ENCODE assay signal across 24 cellular contexts in genomic region chr10:58721781-58722180, GRCh38.
"Had no signal": no experiment of that assay in that cellular context is flagged by ENCODE, and none has a peak within 500 bp of the region (broad histone marks: within the 10 kb centered on the region; RNA-seq: fewer than 3 reads in every experiment).

No MANE protein-coding gene starts in this region.

- H3K9ac ChIP-seq: neural progenitor cell, parathyroid adenoma had no signal

- H3K4me1 ChIP-seq: neural progenitor cell, parathyroid adenoma, spleen, testis, tibial nerve, upper lobe of right lung, vagina had no signal

- H3K4me2 ChIP-seq: neural progenitor cell had no signal

- H3K79me2 ChIP-seq: parathyroid adenoma had no signal

- H3K4me3 Mint-ChIP-seq: naive thymus-derived CD8-positive, alpha-beta T cell; neural progenitor cell; stimulated activated memory B cell treated with anti-CD40 and anti-IgM and Interleukin-4, amounts not matched to agents 10 μg/mL and 1 μg/mL and 100 μg/mL, for 72 hours; stimulated activated naive CD8-positive, alpha-beta T cell treated with anti-CD3 and anti-CD28 coated beads, Interleukin-15, amount 100 ng/mL, for 72 hours had no signal

- H3K4me1 Mint-ChIP-seq: naive thymus-derived CD8-positive, alpha-beta T cell; neural progenitor cell; stimulated activated memory B cell treated with anti-CD40 and anti-IgM and Interleukin-4, amounts not matched to agents 10 μg/mL and 1 μg/mL and 100 μg/mL, for 72 hours; stimulated activated naive CD8-positive, alpha-beta T cell treated with anti-CD3 and anti-CD28 coated beads, Interleukin-15, amount 100 ng/mL, for 72 hours had no signal

- H3K9me3 ChIP-seq: gastrocnemius medialis, mucosa of descending colon, psoas muscle, spleen, testis, tibial nerve, upper lobe of right lung, vagina had no signal

- H3K27me3 ChIP-seq: gastrocnemius medialis, neural progenitor cell, right lobe of liver, spleen, testis, tibial nerve, upper lobe of right lung, vagina had no signal

- H3K27ac Mint-ChIP-seq: naive thymus-derived CD8-positive, alpha-beta T cell; neural progenitor cell; stimulated activated memory B cell treated with anti-CD40 and anti-IgM and Interleukin-4, amounts not matched to agents 10 μg/mL and 1 μg/mL and 100 μg/mL, for 72 hours; stimulated activated naive CD8-positive, alpha-beta T cell treated with anti-CD3 and anti-CD28 coated beads, Interleukin-15, amount 100 ng/mL, for 72 hours had no signal

- H3K36me3 ChIP-seq: gastrocnemius medialis, neural progenitor cell, right lobe of liver, spleen, tibial nerve, upper lobe of right lung, vagina had no signal

- DNase-seq: effector memory CD4-positive, alpha-beta T cell; gastrocnemius medialis; glutamatergic neuron; islet precursor cell; mammary epithelial cell; mucosa of descending colon; naive thymus-derived CD8-positive, alpha-beta T cell; nucleus accumbens; psoas muscle; retina; right lobe of liver; spleen; stimulated activated CD4-positive, alpha-beta T cell treated with anti-CD3 and anti-CD28 coated beads, Interleukin-15, amount 100 ng/mL, for 24 hours; stimulated activated CD4-positive, alpha-beta T cell treated with anti-CD3 and anti-CD28 coated beads, Interleukin-1b, Interleukin-23, amount 100 ng/mL, for 48 hours; stimulated activated CD4-positive, alpha-beta T cell treated with anti-CD3 and anti-CD28 coated beads, Interleukin-4, amount 100 ng/mL, for 24 hours; stimulated activated naive CD8-positive, alpha-beta T cell treated with anti-CD3 and anti-CD28 coated beads, Interleukin-15, amount 100 ng/mL, for 72 hours; testis; upper lobe of right lung had no signal

- H3K27ac ChIP-seq: neural progenitor cell, parathyroid adenoma, psoas muscle, right lobe of liver, spleen, testis, upper lobe of right lung, vagina had no signal

- H2AFZ ChIP-seq: neural progenitor cell, parathyroid adenoma had no signal

- H3K27me3 Mint-ChIP-seq: stimulated activated memory B cell treated with anti-CD40 and anti-IgM and Interleukin-4, amounts not matched to agents 10 μg/mL and 1 μg/mL and 100 μg/mL, for 72 hours had no signal

- FAIRE-seq: endometrium had no signal

- H3K9me3 Mint-ChIP-seq: neural progenitor cell; stimulated activated memory B cell treated with anti-CD40 and anti-IgM and Interleukin-4, amounts not matched to agents 10 μg/mL and 1 μg/mL and 100 μg/mL, for 72 hours; stimulated activated naive CD8-positive, alpha-beta T cell treated with anti-CD3 and anti-CD28 coated beads, Interleukin-15, amount 100 ng/mL, for 72 hours had no signal

- H3K4me3 ChIP-seq: gastrocnemius medialis, mucosa of descending colon, neural progenitor cell, psoas muscle, right lobe of liver, spleen, testis, tibial nerve, upper lobe of right lung, vagina had no signal

- H3K36me3 Mint-ChIP-seq: naive thymus-derived CD8-positive, alpha-beta T cell; neural progenitor cell; stimulated activated memory B cell treated with anti-CD40 and anti-IgM and Interleukin-4, amounts not matched to agents 10 μg/mL and 1 μg/mL and 100 μg/mL, for 72 hours had no signal
